In genomic region chr10:102645741-102646609, GRCh38 we compare ENCODE assay signal across 8 cellular contexts. TPM values are rescaled to one million over a fixed set of nuclear protein-coding genes. Genes with fewer than 3 reads are reported as not detected.
A peak's percentile ranks its signal among the peaks of the same experiment; 100 is the strongest.
DNase-seq lines count a peak whose midpoint lies in the region; ATAC-seq and TF ChIP-seq lines count a peak whose summit lies in the region.

No MANE protein-coding gene starts in this region.

- no peak for TF ChIP-seq CTCF in OCI-LY3 (IDR thresholded peaks at IDR 0.05; ENCODE audit: low read depth, low read length)

- peaks cover 37% of the 10 kb centered on the region for H4K20me1 ChIP-seq in OCI-LY3 (ENCODE audit: insufficient read depth, low read length)

- H3K27me3 ChIP-seq in OCI-LY3 (ENCODE audit: low read depth, low read length): no peaks in the 10 kb centered on the region
- H3K27me3 ChIP-seq in naive thymus-derived CD4-positive, alpha-beta T cell (ENCODE audit: control insufficient read depth in 2 of 2, insufficient read depth in 2 of 2, low read length in 2 of 2): no peaks in the 10 kb centered on the region

- DNase-seq in 8988T: peak; percentile 77
- peak; percentile 77 for DNase-seq in activated T-cell treated with anti-CD3 and anti-CD28 coated beads, Interleukin-2, amount 50 U/mL, for 1 hour
- peak; percentile 46 to 79 (median 53) for DNase-seq in naive thymus-derived CD4-positive, alpha-beta T cell
- DNase-seq in stimulated activated naive B cell treated with anti-CD40 and anti-IgM and Interleukin-4, amounts not matched to agents 10 μg/mL and 1 μg/mL and 100 μg/mL, for 72 hours: peak; percentile 82

- peak overlapping the region; percentile 81 for H3K27ac ChIP-seq in OCI-LY3 (ENCODE audit: low read length)
- H3K27ac ChIP-seq in naive thymus-derived CD4-positive, alpha-beta T cell (ENCODE audit: low read depth, low read length): peak overlapping the region; percentile 98

- no peaks in the 10 kb centered on the region for H3K27me3 Mint-ChIP-seq in naive thymus-derived CD4-positive, alpha-beta T cell
- H3K27me3 Mint-ChIP-seq in stimulated activated naive B cell treated with anti-CD40 and anti-IgM and Interleukin-4, amounts not matched to agents 10 μg/mL and 1 μg/mL and 100 μg/mL, for 72 hours: no peaks in the 10 kb centered on the region

- H3K4me1 Mint-ChIP-seq in naive thymus-derived CD4-positive, alpha-beta T cell: peaks cover 39 to 58% (median 53%) of the 10 kb centered on the region in 7 donors
- H3K4me1 Mint-ChIP-seq in stimulated activated naive B cell treated with anti-CD40 and anti-IgM and Interleukin-4, amounts not matched to agents 10 μg/mL and 1 μg/mL and 100 μg/mL, for 72 hours: peaks cover 50 to 65% of the 10 kb centered on the region in 2 donors

- H3K36me3 ChIP-seq in OCI-LY3 (replicated peaks; ENCODE audit: low read depth, low read length): no peaks in the 10 kb centered on the region
- H3K36me3 ChIP-seq in naive thymus-derived CD4-positive, alpha-beta T cell (ENCODE audit: control insufficient read depth in 2 of 3, insufficient read depth in 3 of 3, low read length in 3 of 3): peaks cover 0 to 11% (median 0%) of the 10 kb centered on the region in 3 experiments

- intact Hi-C loops in naive thymus-derived CD4-positive, alpha-beta T cell (cut with micrococcal nuclease): loop anchor here (1.0 to 10.0 kb wide), 12 partner anchors 15 to 1619 kb away; partner anchors contain the start of genes ARL3 (in 1 of the 2), GBF1 (in 1 of the 2), GSTO2 (in 1 of the 2) and NT5C2 (in 1 of the 2)

- POLR2A ChIA-PET in naive thymus-derived CD4-positive, alpha-beta T cell (lab: Charles Lee): interaction anchor here (0.6 to 6.4 kb wide), 28 partner anchors 8 to 548 kb away, joined by 3 to 169 read pairs (median 5); partner anchors contain the start of genes ARL3, NFKB2, PPRC1 and SFXN2

- peaks cover 47% of the 10 kb centered on the region for H3K4me1 ChIP-seq in OCI-LY3 (ENCODE audit: low read length)
- H3K4me1 ChIP-seq in naive thymus-derived CD4-positive, alpha-beta T cell (ENCODE audit: control insufficient read depth in 2 of 2, insufficient read depth in 2 of 2, low read length in 2 of 2): peaks cover 45 to 46% of the 10 kb centered on the region in 2 donors

- ATAC-seq in GM18511 (IDR thresholded peaks at IDR 0.05; ENCODE audit: unreplicated experiment) (peak; percentile 42), HG03064 (IDR thresholded peaks at IDR 0.05; ENCODE audit: low read depth, unreplicated experiment) (peak; percentile 31), esophagus mucosa (peak; percentile 38)
- peak; percentile 48 for ATAC-seq in naive thymus-derived CD4-positive, alpha-beta T cell
- ATAC-seq in stimulated activated naive B cell treated with anti-CD40 and anti-IgM and Interleukin-4, amounts not matched to agents 10 μg/mL and 1 μg/mL and 100 μg/mL, for 72 hours (replicated peaks): peak; percentile 38 to 45

- peak overlapping the region; percentile 99 for H3K4me3 ChIP-seq in OCI-LY3 (ENCODE audit: low read length)
- H3K4me3 ChIP-seq in naive thymus-derived CD4-positive, alpha-beta T cell (ENCODE audit: low read length): peak overlapping the region; percentile 99

- H3K27ac Mint-ChIP-seq in naive thymus-derived CD4-positive, alpha-beta T cell: peak overlapping the region; percentile 89 to 99 (median 96)
- peak overlapping the region; percentile 97 for H3K27ac Mint-ChIP-seq in stimulated activated naive B cell treated with anti-CD40 and anti-IgM and Interleukin-4, amounts not matched to agents 10 μg/mL and 1 μg/mL and 100 μg/mL, for 72 hours

- peak overlapping the region; percentile 100 for H3K4me2 ChIP-seq in OCI-LY3 (ENCODE audit: low read length)

- 0 out of 2 replicates have a peak overlapping the region, but pooled peaks have one; percentile 53 for H2AFZ ChIP-seq in OCI-LY3 (ENCODE audit: low read depth, low read length)

- no peaks in the 10 kb centered on the region for H3K9me3 ChIP-seq in OCI-LY3 (ENCODE audit: insufficient read depth, low read length)
- H3K9me3 ChIP-seq in naive thymus-derived CD4-positive, alpha-beta T cell (ENCODE audit: control insufficient read depth in 2 of 3, low read length in 3 of 3): no peaks in the 10 kb centered on the region

- no peaks in the 10 kb centered on the region for H3K9me3 Mint-ChIP-seq in naive thymus-derived CD4-positive, alpha-beta T cell
- H3K9me3 Mint-ChIP-seq in stimulated activated naive B cell treated with anti-CD40 and anti-IgM and Interleukin-4, amounts not matched to agents 10 μg/mL and 1 μg/mL and 100 μg/mL, for 72 hours: peaks cover 0 to 3% of the 10 kb centered on the region in 2 donors

- peaks cover 77% of the 10 kb centered on the region for H3K79me2 ChIP-seq in OCI-LY3 (ENCODE audit: low read length)

- peaks cover 0 to 19% (median 0%) of the 10 kb centered on the region in 5 donors for H3K36me3 Mint-ChIP-seq in naive thymus-derived CD4-positive, alpha-beta T cell
- H3K36me3 Mint-ChIP-seq in stimulated activated naive B cell treated with anti-CD40 and anti-IgM and Interleukin-4, amounts not matched to agents 10 μg/mL and 1 μg/mL and 100 μg/mL, for 72 hours: peaks cover 19 to 31% of the 10 kb centered on the region in 2 donors

- peak overlapping the region; percentile 92 for H3K9ac ChIP-seq in OCI-LY3 (ENCODE audit: low read length)

- H3K4me3 Mint-ChIP-seq in naive thymus-derived CD4-positive, alpha-beta T cell: peak overlapping the region; percentile 91 to 99 (median 98)
- H3K4me3 Mint-ChIP-seq in stimulated activated naive B cell treated with anti-CD40 and anti-IgM and Interleukin-4, amounts not matched to agents 10 μg/mL and 1 μg/mL and 100 μg/mL, for 72 hours: peak overlapping the region; percentile 89 to 95

- CTCF ChIA-PET in naive thymus-derived CD4-positive, alpha-beta T cell (lab: Charles Lee): interaction anchor here (0.7 to 4.1 kb wide), 9 partner anchors 8 to 750 kb away, joined by 3 to 22 read pairs (median 7); partner anchors contain the start of genes ARL3, ATP5MK, PDCD11 and SFXN2

RNA-seq across cellular contexts. Expression of gene TRIM8, which starts 1.7 kb away (rescaled TPM):
- total RNA-seq in esophagus mucosa: 29.1 TPM
- 10 to 100 TPM; 55.2 to 88.7 (median 59.1) TPM for total RNA-seq in naive thymus-derived CD4-positive, alpha-beta T cell
- polyA plus RNA-seq in naive thymus-derived CD4-positive, alpha-beta T cell: 10 to 100 TPM; 23.9 to 50.5 TPM

Comparison
In these comparisons a context has a peak if more than half of its experiments do, and no peak if none do; other contexts are left out.
1. Peak in every context shown above with its lines: DNase-seq, ATAC-seq, H3K4me3 ChIP-seq and H3K27ac ChIP-seq.